1 cellular context compared by ENCODE assay signal in the genomic region with DNA sequence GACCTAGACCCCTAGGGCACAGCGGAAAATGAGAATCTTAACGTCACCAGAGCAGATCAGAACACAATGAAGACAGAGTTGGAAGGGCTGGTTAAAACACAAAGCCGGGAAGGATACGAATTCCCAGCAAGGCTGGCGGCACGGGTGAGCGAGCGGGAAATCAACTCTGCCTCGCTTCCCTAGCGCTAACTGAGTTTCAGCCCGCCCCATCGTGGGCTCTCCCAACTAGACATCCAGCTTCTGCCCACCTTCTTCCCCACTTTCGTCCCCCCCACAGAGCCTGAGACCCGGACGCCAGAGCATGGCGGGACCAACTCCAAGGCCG.
TF ChIP-seq lines count a peak whose summit lies in the region.

No MANE protein-coding gene starts in this region.

TF ChIP-seq in HepG2, 621 proteins besides CTCF, POLR2A, EP300 and RAD21 (continued from another document and continues in another):
- TF ChIP-seq, protein P1, sequence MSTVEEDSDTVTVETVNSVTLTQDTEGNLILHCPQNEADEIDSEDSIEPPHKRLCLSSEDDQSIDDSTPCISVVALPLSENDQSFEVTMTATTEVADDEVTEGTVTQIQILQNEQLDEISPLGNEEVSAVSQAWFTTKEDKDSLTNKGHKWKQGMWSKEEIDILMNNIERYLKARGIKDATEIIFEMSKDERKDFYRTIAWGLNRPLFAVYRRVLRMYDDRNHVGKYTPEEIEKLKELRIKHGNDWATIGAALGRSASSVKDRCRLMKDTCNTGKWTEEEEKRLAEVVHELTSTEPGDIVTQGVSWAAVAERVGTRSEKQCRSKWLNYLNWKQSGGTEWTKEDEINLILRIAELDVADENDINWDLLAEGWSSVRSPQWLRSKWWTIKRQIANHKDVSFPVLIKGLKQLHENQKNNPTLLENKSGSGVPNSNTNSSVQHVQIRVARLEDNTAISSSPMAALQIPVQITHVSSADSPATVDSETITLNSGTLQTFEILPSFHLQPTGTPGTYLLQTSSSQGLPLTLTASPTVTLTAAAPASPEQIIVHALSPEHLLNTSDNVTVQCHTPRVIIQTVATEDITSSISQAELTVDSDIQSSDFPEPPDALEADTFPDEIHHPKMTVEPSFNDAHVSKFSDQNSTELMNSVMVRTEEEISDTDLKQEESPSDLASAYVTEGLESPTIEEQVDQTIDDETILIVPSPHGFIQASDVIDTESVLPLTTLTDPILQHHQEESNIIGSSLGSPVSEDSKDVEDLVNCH (CRISPR knock-in tag; IDR thresholded peaks at IDR 0.05): 0 out of 2 replicates have a peak, but pooled peaks have one; percentile 0
- TF ChIP-seq REST (IDR thresholded peaks at IDR 0.05; ENCODE audit: borderline replicate concordance in 1 of 2, low read depth in 1 of 2, low read length in 2 of 2) (no peak), GTF3A (CRISPR knock-in tag; conservative IDR thresholded peaks at IDR 0.05) (0 out of 2 replicates have a peak, but pooled peaks have one; percentile 36), RFX5 (IDR thresholded peaks at IDR 0.05; ENCODE audit: low read depth, low read length) (no peak), HMGXB3 (CRISPR knock-in tag; IDR thresholded peaks at IDR 0.05; ENCODE audit: borderline replicate concordance) (no peak), ZNF567 (CRISPR knock-in tag; IDR thresholded peaks at IDR 0.05; ENCODE audit: borderline replicate concordance) (no peak), ADNP (CRISPR knock-in tag; IDR thresholded peaks at IDR 0.05) (no peak), ZNF44 (CRISPR knock-in tag; IDR thresholded peaks at IDR 0.05) (no peak), ZNF256 (CRISPR knock-in tag; conservative IDR thresholded peaks at IDR 0.05) (no peak), PCBP2 (optimal IDR thresholded peaks at IDR 0.05; ENCODE audit: low read depth, low read length, poor library complexity, severe bottlenecking) (no peak), JARID2 (CRISPR knock-in tag; IDR thresholded peaks at IDR 0.05; ENCODE audit: insufficient replicate concordance) (no peak), SETDB1 (CRISPR knock-in tag; IDR thresholded peaks at IDR 0.05; ENCODE audit: borderline replicate concordance) (no peak), TCF7 (IDR thresholded peaks at IDR 0.05; ENCODE audit: low read depth) (no peak), ZNF263 (CRISPR knock-in tag; IDR thresholded peaks at IDR 0.05) (no peak), IRF2 (CRISPR knock-in tag; IDR thresholded peaks at IDR 0.05) (no peak), ZNF30 (CRISPR knock-in tag; IDR thresholded peaks at IDR 0.05) (no peak), ZNF614 (CRISPR knock-in tag; IDR thresholded peaks at IDR 0.05; ENCODE audit: borderline replicate concordance) (no peak), ARID2 (CRISPR knock-in tag; IDR thresholded peaks at IDR 0.05; ENCODE audit: borderline replicate concordance) (no peak), ZNF34 (CRISPR knock-in tag; IDR thresholded peaks at IDR 0.05; ENCODE audit: borderline replicate concordance) (no peak), ZSCAN29 (CRISPR knock-in tag; conservative IDR thresholded peaks at IDR 0.05) (no peak), SMARCE1 (IDR thresholded peaks at IDR 0.05; ENCODE audit: borderline replicate concordance) (no peak), KMT2A (CRISPR knock-in tag; IDR thresholded peaks at IDR 0.05) (no peak), ZNF780A (CRISPR knock-in tag; IDR thresholded peaks at IDR 0.05) (no peak), ZFYVE20 (CRISPR knock-in tag; IDR thresholded peaks at IDR 0.05; ENCODE audit: borderline replicate concordance, low read depth) (no peak), BRF2 (CRISPR knock-in tag; IDR thresholded peaks at IDR 0.05) (no peak), ZNF543 (CRISPR knock-in tag; IDR thresholded peaks at IDR 0.05) (0 out of 2 replicates have a peak, but pooled peaks have one; percentile 9), TSC22D2 (CRISPR knock-in tag; IDR thresholded peaks at IDR 0.05; ENCODE audit: borderline replicate concordance) (no peak), MYC (CRISPR knock-in tag; IDR thresholded peaks at IDR 0.05; ENCODE audit: borderline replicate concordance) (no peak), ZSCAN20 (CRISPR knock-in tag; IDR thresholded peaks at IDR 0.05; ENCODE audit: borderline replicate concordance) (no peak)
- TF ChIP-seq, protein P2, sequence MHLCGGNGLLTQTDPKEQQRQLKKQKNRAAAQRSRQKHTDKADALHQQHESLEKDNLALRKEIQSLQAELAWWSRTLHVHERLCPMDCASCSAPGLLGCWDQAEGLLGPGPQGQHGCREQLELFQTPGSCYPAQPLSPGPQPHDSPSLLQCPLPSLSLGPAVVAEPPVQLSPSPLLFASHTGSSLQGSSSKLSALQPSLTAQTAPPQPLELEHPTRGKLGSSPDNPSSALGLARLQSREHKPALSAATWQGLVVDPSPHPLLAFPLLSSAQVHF (CRISPR knock-in tag; IDR thresholded peaks at IDR 0.05): no peak
- TF ChIP-seq, protein P3, sequence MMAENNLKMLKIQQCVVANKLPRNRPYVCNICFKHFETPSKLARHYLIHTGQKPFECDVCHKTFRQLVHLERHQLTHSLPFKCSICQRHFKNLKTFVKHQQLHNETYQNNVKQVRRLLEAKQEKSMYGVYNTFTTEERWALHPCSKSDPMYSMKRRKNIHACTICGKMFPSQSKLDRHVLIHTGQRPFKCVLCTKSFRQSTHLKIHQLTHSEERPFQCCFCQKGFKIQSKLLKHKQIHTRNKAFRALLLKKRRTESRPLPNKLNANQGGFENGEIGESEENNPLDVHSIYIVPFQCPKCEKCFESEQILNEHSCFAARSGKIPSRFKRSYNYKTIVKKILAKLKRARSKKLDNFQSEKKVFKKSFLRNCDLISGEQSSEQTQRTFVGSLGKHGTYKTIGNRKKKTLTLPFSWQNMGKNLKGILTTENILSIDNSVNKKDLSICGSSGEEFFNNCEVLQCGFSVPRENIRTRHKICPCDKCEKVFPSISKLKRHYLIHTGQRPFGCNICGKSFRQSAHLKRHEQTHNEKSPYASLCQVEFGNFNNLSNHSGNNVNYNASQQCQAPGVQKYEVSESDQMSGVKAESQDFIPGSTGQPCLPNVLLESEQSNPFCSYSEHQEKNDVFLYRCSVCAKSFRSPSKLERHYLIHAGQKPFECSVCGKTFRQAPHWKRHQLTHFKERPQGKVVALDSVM (CRISPR knock-in tag; IDR thresholded peaks at IDR 0.05): no peak
- TF ChIP-seq, protein P4, sequence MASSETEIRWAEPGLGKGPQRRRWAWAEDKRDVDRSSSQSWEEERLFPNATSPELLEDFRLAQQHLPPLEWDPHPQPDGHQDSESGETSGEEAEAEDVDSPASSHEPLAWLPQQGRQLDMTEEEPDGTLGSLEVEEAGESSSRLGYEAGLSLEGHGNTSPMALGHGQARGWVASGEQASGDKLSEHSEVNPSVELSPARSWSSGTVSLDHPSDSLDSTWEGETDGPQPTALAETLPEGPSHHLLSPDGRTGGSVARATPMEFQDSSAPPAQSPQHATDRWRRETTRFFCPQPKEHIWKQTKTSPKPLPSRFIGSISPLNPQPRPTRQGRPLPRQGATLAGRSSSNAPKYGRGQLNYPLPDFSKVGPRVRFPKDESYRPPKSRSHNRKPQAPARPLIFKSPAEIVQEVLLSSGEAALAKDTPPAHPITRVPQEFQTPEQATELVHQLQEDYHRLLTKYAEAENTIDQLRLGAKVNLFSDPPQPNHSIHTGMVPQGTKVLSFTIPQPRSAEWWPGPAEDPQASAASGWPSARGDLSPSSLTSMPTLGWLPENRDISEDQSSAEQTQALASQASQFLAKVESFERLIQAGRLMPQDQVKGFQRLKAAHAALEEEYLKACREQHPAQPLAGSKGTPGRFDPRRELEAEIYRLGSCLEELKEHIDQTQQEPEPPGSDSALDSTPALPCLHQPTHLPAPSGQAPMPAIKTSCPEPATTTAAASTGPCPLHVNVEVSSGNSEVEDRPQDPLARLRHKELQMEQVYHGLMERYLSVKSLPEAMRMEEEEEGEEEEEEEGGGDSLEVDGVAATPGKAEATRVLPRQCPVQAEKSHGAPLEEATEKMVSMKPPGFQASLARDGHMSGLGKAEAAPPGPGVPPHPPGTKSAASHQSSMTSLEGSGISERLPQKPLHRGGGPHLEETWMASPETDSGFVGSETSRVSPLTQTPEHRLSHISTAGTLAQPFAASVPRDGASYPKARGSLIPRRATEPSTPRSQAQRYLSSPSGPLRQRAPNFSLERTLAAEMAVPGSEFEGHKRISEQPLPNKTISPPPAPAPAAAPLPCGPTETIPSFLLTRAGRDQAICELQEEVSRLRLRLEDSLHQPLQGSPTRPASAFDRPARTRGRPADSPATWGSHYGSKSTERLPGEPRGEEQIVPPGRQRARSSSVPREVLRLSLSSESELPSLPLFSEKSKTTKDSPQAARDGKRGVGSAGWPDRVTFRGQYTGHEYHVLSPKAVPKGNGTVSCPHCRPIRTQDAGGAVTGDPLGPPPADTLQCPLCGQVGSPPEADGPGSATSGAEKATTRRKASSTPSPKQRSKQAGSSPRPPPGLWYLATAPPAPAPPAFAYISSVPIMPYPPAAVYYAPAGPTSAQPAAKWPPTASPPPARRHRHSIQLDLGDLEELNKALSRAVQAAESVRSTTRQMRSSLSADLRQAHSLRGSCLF (CRISPR knock-in tag; IDR thresholded peaks at IDR 0.05; ENCODE audit: borderline replicate concordance): no peak
- TF ChIP-seq, protein P5, sequence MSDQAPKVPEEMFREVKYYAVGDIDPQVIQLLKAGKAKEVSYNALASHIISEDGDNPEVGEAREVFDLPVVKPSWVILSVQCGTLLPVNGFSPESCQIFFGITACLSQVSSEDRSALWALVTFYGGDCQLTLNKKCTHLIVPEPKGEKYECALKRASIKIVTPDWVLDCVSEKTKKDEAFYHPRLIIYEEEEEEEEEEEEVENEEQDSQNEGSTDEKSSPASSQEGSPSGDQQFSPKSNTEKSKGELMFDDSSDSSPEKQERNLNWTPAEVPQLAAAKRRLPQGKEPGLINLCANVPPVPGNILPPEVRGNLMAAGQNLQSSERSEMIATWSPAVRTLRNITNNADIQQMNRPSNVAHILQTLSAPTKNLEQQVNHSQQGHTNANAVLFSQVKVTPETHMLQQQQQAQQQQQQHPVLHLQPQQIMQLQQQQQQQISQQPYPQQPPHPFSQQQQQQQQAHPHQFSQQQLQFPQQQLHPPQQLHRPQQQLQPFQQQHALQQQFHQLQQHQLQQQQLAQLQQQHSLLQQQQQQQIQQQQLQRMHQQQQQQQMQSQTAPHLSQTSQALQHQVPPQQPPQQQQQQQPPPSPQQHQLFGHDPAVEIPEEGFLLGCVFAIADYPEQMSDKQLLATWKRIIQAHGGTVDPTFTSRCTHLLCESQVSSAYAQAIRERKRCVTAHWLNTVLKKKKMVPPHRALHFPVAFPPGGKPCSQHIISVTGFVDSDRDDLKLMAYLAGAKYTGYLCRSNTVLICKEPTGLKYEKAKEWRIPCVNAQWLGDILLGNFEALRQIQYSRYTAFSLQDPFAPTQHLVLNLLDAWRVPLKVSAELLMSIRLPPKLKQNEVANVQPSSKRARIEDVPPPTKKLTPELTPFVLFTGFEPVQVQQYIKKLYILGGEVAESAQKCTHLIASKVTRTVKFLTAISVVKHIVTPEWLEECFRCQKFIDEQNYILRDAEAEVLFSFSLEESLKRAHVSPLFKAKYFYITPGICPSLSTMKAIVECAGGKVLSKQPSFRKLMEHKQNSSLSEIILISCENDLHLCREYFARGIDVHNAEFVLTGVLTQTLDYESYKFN (CRISPR knock-in tag; conservative IDR thresholded peaks at IDR 0.05): no peak
